21 cellular contexts compared by ENCODE assay signal in the genomic region with DNA sequence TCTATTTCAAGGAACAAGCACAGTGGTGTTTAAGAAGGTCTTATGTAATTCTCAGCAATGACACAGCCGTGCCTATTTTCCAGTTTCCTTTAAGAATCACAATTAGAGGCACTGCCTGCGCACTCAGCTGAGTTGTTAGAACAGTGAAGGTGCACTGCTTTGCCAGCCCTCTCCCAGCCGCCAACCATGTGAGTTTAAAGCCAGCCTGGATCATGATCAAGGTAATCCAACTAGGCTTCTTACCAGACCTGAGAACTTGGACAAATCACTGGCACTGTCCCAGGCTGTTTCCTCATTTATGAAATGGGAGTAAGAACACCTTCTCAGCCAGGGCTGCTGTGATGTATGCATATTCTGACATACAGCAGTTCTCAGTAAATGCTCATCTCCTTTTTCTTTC.
DNase-seq lines count a peak whose midpoint lies in the region; ATAC-seq, FAIRE-seq and TF ChIP-seq lines count a peak whose summit lies in the region.
"Had no signal": no experiment of that assay in that cellular context is flagged by ENCODE, and none has a peak within 500 bp of the region (broad histone marks: within the 10 kb centered on the region; RNA-seq: fewer than 3 reads in every experiment).

No MANE protein-coding gene starts in this region.

- H4K20me1 ChIP-seq in mammary epithelial cell (ENCODE audit: insufficient read depth, low read length): no peaks in the 10 kb centered on the region

- CTCF ChIA-PET in MCF 10A (lab: Yijun Ruan, JAX): no interaction called here
- CTCF ChIA-PET in mammary epithelial cell (lab: Charles Lee; ENCODE audit: low non-redundant PET): no interaction called here

- H3K36me3 ChIP-seq in mammary epithelial cell (ENCODE audit: insufficient read depth, low read length) (no peaks in the 10 kb centered on the region), pancreas (no peaks in the 10 kb centered on the region)

- H3K4me2 ChIP-seq in mammary epithelial cell (ENCODE audit: insufficient read depth, low read depth, low read length): no peak overlapping the region

- H3K4me3 Mint-ChIP-seq in MCF 10A (ENCODE audit: unreplicated experiment): no peak overlapping the region

- dilution Hi-C loops in mammary epithelial cell (cut with HindIII; ENCODE audit: low sequenced_read_pairs): no loop called here

- TF ChIP-seq CTCF in MCF 10A (IDR thresholded peaks at IDR 0.05; ENCODE audit: unreplicated experiment) (no peak), mammary epithelial cell (conservative IDR thresholded peaks at IDR 0.05 in 1 of 2, IDR thresholded peaks at IDR 0.05 in 1 of 2; ENCODE audit: extremely low read depth in 1 of 2, insufficient read depth in 1 of 2, low read depth in 1 of 2, low read length in 2 of 2) (no peak), pancreas (IDR thresholded peaks at IDR 0.05) (no peak)

- no peaks in the 10 kb centered on the region for H3K4me1 Mint-ChIP-seq in MCF 10A (ENCODE audit: insufficient read depth, unreplicated experiment)

- POLR2A ChIA-PET in MCF 10A (lab: Yijun Ruan, JAX): no interaction called here

- in situ Hi-C loops in mammary epithelial cell (cut with MboI; ENCODE audit: low sequenced_read_pairs in 2 of 2): no loop called here

- peak; percentile 6 for DNase-seq in MCF 10A (ENCODE audit: unreplicated experiment)
- DNase-seq in mammary epithelial cell: no peak
- peak; percentile 43 for DNase-seq in globus pallidus (ENCODE audit: low spot score)
- DNase-seq in pancreas: peak in 5 of 6 donors; percentile 37 to 73 (median 61)
- peak; percentile 52 for DNase-seq in superior temporal gyrus (ENCODE audit: extremely low spot score)
- no peak for DNase-seq in kidney tubule cell (ENCODE audit: low spot score)
- DNase-seq in GM19240 (ENCODE audit: insufficient read length, low spot score): no peak
- DNase-seq in activated effector memory CD4-positive, alpha-beta T cell treated with Interleukin-2 at 50 U/mL for 16 hours: no peak
- DNase-seq: ACHN, GF-D8, NCI-H1092 treated with DMSO at 0.1 percent for 48 hours, NCI-H146, NCI-H2029 treated with DMSO at 0.1 percent for 48 hours, NCI-H510A, NCI-H748 treated with DMSO at 0.1 percent for 48 hours, RPMI8226, SHP77 treated with DMSO at 0.1 percent for 48 hours had no signal

- no peak overlapping the region for H3K9ac ChIP-seq in mammary epithelial cell (ENCODE audit: insufficient read depth, low read length)

- no peak for FAIRE-seq in pancreas (lab: Jason Lieb, UNC)
- FAIRE-seq: D721Med, H1 had no signal

- H3K4me1 ChIP-seq in mammary epithelial cell (ENCODE audit: insufficient read depth, low read length): peaks cover 3% of the 10 kb centered on the region
- peaks cover 0 to 3% (median 0%) of the 10 kb centered on the region in 3 donors for H3K4me1 ChIP-seq in pancreas

- peaks cover 47% of the 10 kb centered on the region for H3K9me3 Mint-ChIP-seq in MCF 10A (ENCODE audit: unreplicated experiment)

- H3K36me3 Mint-ChIP-seq in MCF 10A (ENCODE audit: insufficient read depth, unreplicated experiment): peaks cover 13% of the 10 kb centered on the region

- ATAC-seq in pancreas: peak; percentile 45 to 95 (median 82)
- ATAC-seq: SK-N-SH treated with all-trans-retinoic acid at 6 μM for 48 hours had no signal

- no peaks in the 10 kb centered on the region for H3K27me3 Mint-ChIP-seq in MCF 10A (ENCODE audit: insufficient read depth, unreplicated experiment)

- H3K79me2 ChIP-seq in mammary epithelial cell (ENCODE audit: insufficient read depth, low read length): no peaks in the 10 kb centered on the region

- no peak overlapping the region for H2AFZ ChIP-seq in mammary epithelial cell (ENCODE audit: low read depth, low read length)

- intact Hi-C loops in MCF 10A (cut with micrococcal nuclease) (no loop called here), mammary epithelial cell (cut with micrococcal nuclease) (no loop called here), pancreas (cut with DNase I) (no loop called here)

- H3K27ac ChIP-seq in mammary epithelial cell (ENCODE audit: insufficient read depth, low read depth, low read length): no peak overlapping the region
- no peak overlapping the region for H3K27ac ChIP-seq in pancreas
- H3K27ac ChIP-seq: C4-2B had no signal

- H3K9me3 ChIP-seq in mammary epithelial cell (replicated peaks; ENCODE audit: insufficient read depth, low read length) (no peaks in the 10 kb centered on the region), pancreas (no peaks in the 10 kb centered on the region)

- H3K27ac Mint-ChIP-seq in MCF 10A (ENCODE audit: low read depth, unreplicated experiment): no peak overlapping the region

- H3K4me3 ChIP-seq in mammary epithelial cell (replicated peaks in 1 of 3; ENCODE audit: insufficient read depth in 1 of 3, low read depth in 2 of 3, low read length in 3 of 3): no peak overlapping the region
- H3K4me3 ChIP-seq in pancreas: no peak overlapping the region

- WGBS in mammary epithelial cell (ENCODE audit: low coverage, missing lambda C conversion rate): 0% methylated on average over 3 of the region's 3 CpGs
- WGBS in pancreas, 2 donors: 30 to 40% methylated on average over 3 of the region's 3 CpGs

- no TSS peak for BruUV-seq in MCF 10A (replicated peaks; lab: Mats Ljungman, UMichigan)
- no TSS peak for BruUV-seq in mammary epithelial cell (replicated peaks; lab: Mats Ljungman, UMichigan)

- H3K27me3 ChIP-seq in mammary epithelial cell (ENCODE audit: insufficient read depth, low read length) (no peaks in the 10 kb centered on the region), pancreas (no peaks in the 10 kb centered on the region)

Comparison
In these comparisons a context has a peak if more than half of its experiments do, and no peak if none do; other contexts are left out.
1. DNase-seq: peak in MCF 10A (single experiment), globus pallidus (single experiment), pancreas (5 of 6) and superior temporal gyrus (single experiment); none in mammary epithelial cell (single experiment), kidney tubule cell (single experiment), GM19240 (single experiment) and activated effector memory CD4-positive, alpha-beta T cell treated with Interleukin-2 at 50 U/mL for 16 hours (single experiment).